Comparison of ENCODE assay signal across 8 cellular contexts in the genomic region with DNA sequence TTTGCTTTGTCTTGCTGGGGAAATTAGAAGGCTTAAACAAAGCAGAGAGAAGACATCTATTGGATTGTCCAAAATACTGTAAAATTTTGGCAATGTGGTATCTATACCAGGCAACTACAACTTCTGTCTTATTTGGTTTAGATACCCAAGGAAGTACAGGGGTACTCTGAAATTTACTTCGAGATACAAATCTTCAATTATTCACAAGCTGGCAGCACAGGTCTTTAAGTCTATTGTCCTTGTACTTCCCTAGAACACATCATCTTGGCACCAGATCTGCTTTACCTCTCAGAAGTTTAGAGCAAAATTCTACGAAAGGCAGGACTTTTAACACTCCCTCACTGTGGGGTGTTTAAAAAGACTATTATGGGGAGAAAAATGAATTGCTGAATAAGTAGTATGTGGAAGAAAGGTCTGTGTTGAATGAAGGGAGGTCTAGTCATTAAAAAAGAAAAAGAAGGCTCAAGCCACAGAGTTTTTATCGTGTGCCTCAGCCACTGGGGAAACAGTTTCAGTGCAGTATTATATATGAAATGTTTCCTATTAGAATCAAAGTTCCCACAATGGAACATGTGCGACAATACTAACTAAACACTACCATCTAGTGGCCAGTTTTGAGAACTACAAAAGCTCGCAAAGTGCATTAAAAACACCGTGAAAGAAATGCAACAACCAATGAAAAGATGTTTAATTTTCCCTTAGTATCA.
A peak's percentile ranks its signal among the peaks of the same experiment; 100 is the strongest.
DNase-seq lines count a peak whose midpoint lies in the region; ATAC-seq, FAIRE-seq and TF ChIP-seq lines count a peak whose summit lies in the region.

No MANE protein-coding gene starts in this region.

- H4K91ac ChIP-seq in H1 (replicated peaks; ENCODE audit: insufficient read length, low read length): no peak overlapping the region

- no peak overlapping the region for H3K23ac ChIP-seq in H1 (ENCODE audit: insufficient read length)
- no peak overlapping the region for H3K23ac ChIP-seq in mesendoderm (ENCODE audit: low read length)

- DNase-seq in activated CD4-positive, alpha-beta T cell treated with anti-CD3 and anti-CD28 coated beads, Interleukin-2, amount 10 ng/mL, durations not matched to agents 7 days and 5 days: peak; percentile 49
- DNase-seq in activated CD4-positive, alpha-beta T cell treated with anti-CD3 and anti-CD28 coated beads, Interleukin-2, amount 50 U/mL, for 1 hour: no peak
- no peak for DNase-seq in RWPE2 (ENCODE audit: low spot score)
- no peak for DNase-seq in H1 (ENCODE audit: low read depth in 1 of 2, low spot score in 2 of 2)
- DNase-seq in mesendoderm: peak; percentile 62
- no peak for DNase-seq in GM19240 (ENCODE audit: insufficient read length, low spot score)

- H3K4me2 ChIP-seq in H1 (ENCODE audit: insufficient read depth in 1 of 2, low read depth in 2 of 2, low read length in 2 of 2) (peak overlapping the region; percentile 16 to 52; a peak in 2 of 4 replicates), mesendoderm (ENCODE audit: low read length) (no peak overlapping the region)

- no peak overlapping the region for H2BK12ac ChIP-seq in H1 (ENCODE audit: low read depth, low read length)

- peak; percentile 48 for FAIRE-seq in H1 (lab: Jason Lieb, UNC)

- H3K56ac ChIP-seq in H1 (replicated peaks; ENCODE audit: insufficient read length, low read depth, low read length): no peak overlapping the region
- H3K56ac ChIP-seq in mesendoderm (ENCODE audit: low read length): no peak overlapping the region

- 0 out of 2 replicates have a peak overlapping the region, but pooled peaks have one; percentile 21 for H3K9ac ChIP-seq in HUES64 (ENCODE audit: low read depth, low read length)
- no peak overlapping the region for H3K9ac ChIP-seq in H1 (replicated peaks in 1 of 4; ENCODE audit: extremely low read depth in 1 of 4, low read depth in 3 of 4, low read length in 3 of 4)
- no peak overlapping the region for H3K9ac ChIP-seq in mesendoderm (ENCODE audit: low read length)

- CTCF ChIA-PET in activated CD4-positive, alpha-beta T cell treated with anti-CD3 and anti-CD28 coated beads, Interleukin-2, amount 10 ng/mL, durations not matched to agents 7 days and 5 days (lab: Charles Lee): interaction anchor here (0.6 to 2.3 kb wide), 3 partner anchors 21 to 410 kb away, joined by 3 to 6 read pairs (median 3); no protein-coding TSS in a partner anchor
- CTCF ChIA-PET in H1 (lab: Charles Lee; ENCODE audit: partially characterized antibody): interaction anchor here (0.6 to 2.7 kb wide), 31 partner anchors 9 to 905 kb away, joined by 3 to 15 read pairs (median 4); no protein-coding TSS in a partner anchor

- TF ChIP-seq RAD21 in H1 (IDR thresholded peaks at IDR 0.05 in 1 of 2, conservative IDR thresholded peaks at IDR 0.05 in 1 of 2; ENCODE audit: low read depth in 2 of 2, low read length in 2 of 2): peak; percentile 86 to 90

- peak overlapping the region; percentile 31 for H3K4me3 ChIP-seq in HUES64 (ENCODE audit: low read length)
- H3K4me3 ChIP-seq in RWPE2 (ENCODE audit: severe bottlenecking): no peak overlapping the region
- H3K4me3 ChIP-seq in H1 (ENCODE audit: extremely low read depth in 1 of 4, insufficient read depth in 2 of 4, low read depth in 3 of 4, low read length in 4 of 4): peak overlapping the region in 3 of 4 experiments; percentile 7 to 38 (median 9); a peak in 3 of 8 replicates
- no peak overlapping the region for H3K4me3 ChIP-seq in mesendoderm (ENCODE audit: low read length)

- no peak overlapping the region for H2AK5ac ChIP-seq in H1 (ENCODE audit: low read depth, low read length)
- H2AK5ac ChIP-seq in mesendoderm (ENCODE audit: low read length): no peak overlapping the region

- no peak for TF ChIP-seq EP300 in H1 (IDR thresholded peaks at IDR 0.05; ENCODE audit: borderline replicate concordance in 1 of 2, low read depth in 2 of 2, low read length in 2 of 2)

- H3K4me1 ChIP-seq in HUES64 (ENCODE audit: insufficient read depth, low read length): peaks cover 25% of the 10 kb centered on the region
- H3K4me1 ChIP-seq in RWPE2 (ENCODE audit: insufficient read depth, poor library complexity, severe bottlenecking): peaks cover 18% of the 10 kb centered on the region
- peaks cover 0 to 8% (median 0%) of the 10 kb centered on the region in 4 experiments; a peak in 2 of 7 replicates for H3K4me1 ChIP-seq in H1 (replicated peaks in 1 of 4; ENCODE audit: control insufficient read depth in 3 of 4, insufficient read depth in 4 of 4, low read length in 3 of 4)
- H3K4me1 ChIP-seq in mesendoderm (ENCODE audit: control insufficient read depth, low read depth, low read length): peaks cover 2% of the 10 kb centered on the region

- H3K18ac ChIP-seq in H1 (ENCODE audit: extremely low read depth, low read length) (no peak overlapping the region), mesendoderm (ENCODE audit: low read length) (peak overlapping the region; percentile 45)

- no peak overlapping the region for H3K27ac Mint-ChIP-seq in activated CD4-positive, alpha-beta T cell treated with anti-CD3 and anti-CD28 coated beads, Interleukin-2, amount 10 ng/mL, durations not matched to agents 7 days and 5 days

- H3K79me2 ChIP-seq in H1 (ENCODE audit: control insufficient read depth in 1 of 2, insufficient read depth in 2 of 2, low read length in 2 of 2) (no peaks in the 10 kb centered on the region), mesendoderm (ENCODE audit: control insufficient read depth, insufficient read depth, low read length) (no peaks in the 10 kb centered on the region)

- H3K36me3 Mint-ChIP-seq in activated CD4-positive, alpha-beta T cell treated with anti-CD3 and anti-CD28 coated beads, Interleukin-2, amount 10 ng/mL, durations not matched to agents 7 days and 5 days (ENCODE audit: low read depth): no peaks in the 10 kb centered on the region

- H4K20me1 ChIP-seq in H1 (replicated peaks in 1 of 2; ENCODE audit: control insufficient read depth in 1 of 2, insufficient read depth in 2 of 2, low read length in 2 of 2): no peaks in the 10 kb centered on the region

- WGBS in HUES64: 30% methylated on average over 6 of the region's 6 CpGs
- whole genome bisulfite sequencing in H1 (ENCODE audit: extremely low coverage in 1 of 2, insufficient coverage in 1 of 2, insufficient read length in 1 of 2, insufficient replicate concordance in 2 of 2, low coverage in 1 of 2, low lambda C conversion rate in 2 of 2, missing lambda C conversion rate in 1 of 2), 2 experiments: 30% methylated on average over 6 of the region's 6 CpGs; no CpG with 5 or more reads in 1 of the 2 experiments
- WGBS in mesendoderm (ENCODE audit: extremely low coverage, insufficient coverage, low lambda C conversion rate): no CpG with 5 or more reads among the region's 6 CpGs

- H2AFZ ChIP-seq in H1 (ENCODE audit: low read length): no peak overlapping the region

- no peak overlapping the region for H3K4me3 Mint-ChIP-seq in activated CD4-positive, alpha-beta T cell treated with anti-CD3 and anti-CD28 coated beads, Interleukin-2, amount 10 ng/mL, durations not matched to agents 7 days and 5 days

- no peak overlapping the region for H3K14ac ChIP-seq in H1 (ENCODE audit: insufficient read length)

- no peak overlapping the region for H2BK20ac ChIP-seq in H1 (ENCODE audit: low read length)

- H3K27ac ChIP-seq in HUES64 (ENCODE audit: low read depth, low read length) (peak overlapping the region; percentile 61; the same call in 1 of the 2 replicates), RWPE2 (ENCODE audit: poor library complexity, severe bottlenecking) (peak overlapping the region; percentile 84), H1 (ENCODE audit: low read depth, low read length) (no peak overlapping the region), mesendoderm (ENCODE audit: low read depth, low read length) (no peak overlapping the region)

- no peaks in the 10 kb centered on the region for H3K9me3 Mint-ChIP-seq in activated CD4-positive, alpha-beta T cell treated with anti-CD3 and anti-CD28 coated beads, Interleukin-2, amount 10 ng/mL, durations not matched to agents 7 days and 5 days

- H2BK120ac ChIP-seq in H1 (replicated peaks; ENCODE audit: low read depth, low read length) (no peak overlapping the region), mesendoderm (ENCODE audit: low read depth, low read length) (no peak overlapping the region)

- H2BK15ac ChIP-seq in H1 (ENCODE audit: low read length) (no peak overlapping the region), mesendoderm (replicated peaks; ENCODE audit: low read depth) (no peak overlapping the region)

- POLR2A ChIA-PET in activated CD4-positive, alpha-beta T cell treated with anti-CD3 and anti-CD28 coated beads, Interleukin-2, amount 10 ng/mL, durations not matched to agents 7 days and 5 days (lab: Charles Lee): interaction anchor here (0.5 kb wide), 1 partner anchor 123 kb away, joined by 5 read pairs; no protein-coding TSS in a partner anchor
- POLR2A ChIA-PET in H1 (lab: Charles Lee; ENCODE audit: partially characterized antibody): no interaction called here

- no peaks in the 10 kb centered on the region for H3K4me1 Mint-ChIP-seq in activated CD4-positive, alpha-beta T cell treated with anti-CD3 and anti-CD28 coated beads, Interleukin-2, amount 10 ng/mL, durations not matched to agents 7 days and 5 days

- peak; percentile 95 for TF ChIP-seq CTCF in RWPE2 (IDR thresholded peaks at IDR 0.05; ENCODE audit: poor library complexity, severe bottlenecking)
- TF ChIP-seq CTCF in H1 (IDR thresholded peaks at IDR 0.05; ENCODE audit: control extremely low read depth in 1 of 3, insufficient read depth in 1 of 3, low read depth in 1 of 3, low read length in 3 of 3): peak in 2 of 3 experiments; percentile 52 to 59; a peak in 2 of 4 replicates

- TF ChIP-seq POLR2A in H1 (IDR thresholded peaks at IDR 0.05; ENCODE audit: control extremely low read depth in 1 of 2, low read depth in 2 of 2, low read length in 2 of 2): no peak

- H3K36me3 ChIP-seq in HUES64 (ENCODE audit: insufficient read depth, low read length) (no peaks in the 10 kb centered on the region), RWPE2 (ENCODE audit: low read depth) (no peaks in the 10 kb centered on the region), H1 (ENCODE audit: control insufficient read depth in 2 of 4, insufficient read depth in 4 of 4, low read length in 3 of 4) (no peaks in the 10 kb centered on the region), mesendoderm (ENCODE audit: control insufficient read depth, insufficient read depth, low read length) (no peaks in the 10 kb centered on the region)

- H3K79me1 ChIP-seq in H1 (ENCODE audit: low read depth, low read length) (no peaks in the 10 kb centered on the region), mesendoderm (ENCODE audit: low read length) (no peaks in the 10 kb centered on the region)

- H3K9me3 ChIP-seq in HUES64 (ENCODE audit: insufficient read depth, low read depth, low read length) (no peaks in the 10 kb centered on the region), RWPE2 (ENCODE audit: severe bottlenecking) (no peaks in the 10 kb centered on the region), H1 (ENCODE audit: insufficient read depth in 2 of 2, low read depth in 1 of 2, low read length in 1 of 2) (no peaks in the 10 kb centered on the region)

- no peak overlapping the region for H4K5ac ChIP-seq in H1 (ENCODE audit: insufficient read length, low read depth, low read length)
- H4K5ac ChIP-seq in mesendoderm (ENCODE audit: low read length): no peak overlapping the region

- H3K4ac ChIP-seq in H1 (replicated peaks; ENCODE audit: insufficient read length, low read depth, low read length) (no peak overlapping the region), mesendoderm (ENCODE audit: low read depth, low read length) (peak overlapping the region; percentile 52)

- no peak overlapping the region for H4K8ac ChIP-seq in H1 (ENCODE audit: extremely low read depth, insufficient read depth, low read length)
- H4K8ac ChIP-seq in mesendoderm (ENCODE audit: low read depth, low read length): no peak overlapping the region

- no peak overlapping the region for H2BK5ac ChIP-seq in H1 (ENCODE audit: low read depth, low read length)
- no peak overlapping the region for H2BK5ac ChIP-seq in mesendoderm (ENCODE audit: low read length)

- no peaks in the 10 kb centered on the region for H3K23me2 ChIP-seq in H1 (ENCODE audit: low read depth, low read length)

- no peaks in the 10 kb centered on the region for H3K27me3 ChIP-seq in HUES64 (ENCODE audit: insufficient read depth, low read length)
- no peaks in the 10 kb centered on the region for H3K27me3 ChIP-seq in RWPE2 (ENCODE audit: insufficient read depth, poor library complexity, severe bottlenecking)
- H3K27me3 ChIP-seq in H1 (replicated peaks in 1 of 4; ENCODE audit: control insufficient read depth in 3 of 4, extremely low read depth in 1 of 4, insufficient read depth in 3 of 4, low read length in 3 of 4): no peaks in the 10 kb centered on the region
- H3K27me3 ChIP-seq in mesendoderm (ENCODE audit: insufficient read depth, low read length, poor library complexity): no peaks in the 10 kb centered on the region

- H3K27me3 Mint-ChIP-seq in activated CD4-positive, alpha-beta T cell treated with anti-CD3 and anti-CD28 coated beads, Interleukin-2, amount 10 ng/mL, durations not matched to agents 7 days and 5 days: peaks cover 13% of the 10 kb centered on the region

- ATAC-seq in GM21576 (IDR thresholded peaks at IDR 0.05; ENCODE audit: unreplicated experiment) (peak; percentile 61), RWPE2 (ENCODE audit: low read depth) (peak; percentile 73)

Comparison
In these comparisons a context has a peak if more than half of its experiments do, and no peak if none do; other contexts are left out.
1. DNase-seq: peak in activated CD4-positive, alpha-beta T cell treated with anti-CD3 and anti-CD28 coated beads, Interleukin-2, amount 10 ng/mL, durations not matched to agents 7 days and 5 days (single experiment) and mesendoderm (single experiment); none in activated CD4-positive, alpha-beta T cell treated with anti-CD3 and anti-CD28 coated beads, Interleukin-2, amount 50 U/mL, for 1 hour (single experiment), RWPE2 (single experiment), H1 (0 of 2) and GM19240 (single experiment).
2. H3K27ac ChIP-seq: peak in HUES64 (single experiment) and RWPE2 (single experiment); none in H1 (single experiment) and mesendoderm (single experiment).
3. H3K4me3 ChIP-seq: peak in HUES64 (single experiment) and H1 (3 of 4); none in RWPE2 (single experiment) and mesendoderm (single experiment).